Comparison of ENCODE assay signal across 3 cellular contexts in the genomic region with DNA sequence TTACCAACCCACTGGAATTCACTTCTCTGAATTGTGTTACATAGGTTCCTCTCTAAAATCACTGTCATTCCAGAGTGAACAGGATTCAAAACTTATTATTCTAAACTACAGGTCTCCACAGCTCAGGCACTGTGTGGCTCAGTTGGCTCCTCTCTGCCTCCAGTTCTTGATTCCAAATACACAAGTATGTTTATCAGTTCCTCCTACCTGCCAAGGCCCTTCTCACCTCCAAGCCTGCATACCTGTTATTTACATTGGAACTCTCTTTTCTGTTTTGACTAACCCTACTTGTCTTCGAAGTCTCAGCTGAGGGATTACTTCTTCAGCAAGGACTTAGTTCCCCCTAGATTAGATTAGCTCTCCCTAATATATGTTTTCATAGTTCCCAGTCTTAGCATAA.
"Had no signal": no experiment of that assay in that cellular context is flagged by ENCODE, and none has a peak within 500 bp of the region (broad histone marks: within the 10 kb centered on the region; RNA-seq: fewer than 3 reads in every experiment).

No MANE protein-coding gene starts in this region.

- H3K4me3 ChIP-seq: GM12878 had no signal

- DNase-seq: GDM1, GF-D8 had no signal
